In the genomic region with DNA sequence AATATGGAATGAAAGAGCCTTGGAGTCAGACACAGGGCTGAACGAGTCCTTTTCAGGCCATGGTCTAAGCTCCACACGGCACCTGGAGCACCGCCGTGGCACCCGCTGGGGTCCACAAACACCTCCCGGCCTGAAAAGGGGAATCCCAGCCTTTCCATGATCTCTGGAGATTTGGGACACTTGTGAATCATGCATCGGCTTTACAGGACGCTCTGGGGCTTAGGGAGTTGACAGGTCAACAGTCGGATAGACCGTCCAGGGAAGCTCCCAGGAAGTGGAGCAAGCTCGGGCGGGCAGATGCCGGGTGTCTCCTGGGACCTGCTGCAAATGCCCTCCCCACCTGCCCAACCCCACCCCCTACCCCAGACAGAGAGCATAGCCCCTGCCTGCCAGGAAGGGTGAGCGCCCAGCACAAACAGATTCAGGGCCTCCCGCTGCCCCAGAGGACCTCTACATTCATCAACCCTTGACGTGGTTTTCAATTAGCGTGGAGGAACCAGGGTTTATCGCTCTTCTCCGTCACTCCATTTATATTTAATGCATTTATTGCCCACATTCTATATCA, we compare ENCODE assay signal across 27 cellular contexts.
"Had no signal": no experiment of that assay in that cellular context is flagged by ENCODE, and none has a peak within 500 bp of the region (broad histone marks: within the 10 kb centered on the region; RNA-seq: fewer than 3 reads in every experiment).

No MANE protein-coding gene starts in this region.

- H3K4me1 ChIP-seq: esophagus squamous epithelium, gastrocnemius medialis, lower lobe of right lung, pancreas, testis, uterus had no signal

- H3K36me3 Mint-ChIP-seq: naive B cell; stimulated activated naive B cell treated with anti-CD40 and anti-IgM and Interleukin-4, amounts not matched to agents 10 μg/mL and 1 μg/mL and 100 μg/mL, for 72 hours had no signal

- H3K4me1 Mint-ChIP-seq: endodermal cell; naive B cell; stimulated activated naive B cell treated with anti-CD40 and anti-IgM and Interleukin-4, amounts not matched to agents 10 μg/mL and 1 μg/mL and 100 μg/mL, for 72 hours had no signal

- H3K4me3 Mint-ChIP-seq: activated CD8-positive, alpha-beta T cell treated with anti-CD3 and anti-CD28 coated beads, Interleukin-2, amount 10 ng/mL, durations not matched to agents 7 days and 5 days; activated T-helper 1 cell treated with anti-CD3 and anti-CD28 coated beads, Interleukin-12 subunit alpha, Interleukin-12 subunit beta, Interleukin-2, Interleukin-4 antibody, amounts not matched to agents 30 ng/mL and 10 ng/mL and 1 ng/mL, durations not matched to agents 14 hours and 24 hours and 36 hours; endodermal cell; naive B cell; stimulated activated naive B cell treated with anti-CD40 and anti-IgM and Interleukin-4, amounts not matched to agents 10 μg/mL and 1 μg/mL and 100 μg/mL, for 72 hours; T-helper 2 cell treated with Interferon-gamma antibody and Interleukin-4, amounts not matched to agents 5 μg/mL and 100 μg/mL, for 36 hours had no signal

- H3K9me3 Mint-ChIP-seq: activated T-helper 1 cell treated with anti-CD3 and anti-CD28 coated beads, Interleukin-12 subunit alpha, Interleukin-12 subunit beta, Interleukin-2, Interleukin-4 antibody, amounts not matched to agents 30 ng/mL and 10 ng/mL and 1 ng/mL, durations not matched to agents 14 hours and 24 hours and 36 hours; endodermal cell; stimulated activated naive B cell treated with anti-CD40 and anti-IgM and Interleukin-4, amounts not matched to agents 10 μg/mL and 1 μg/mL and 100 μg/mL, for 72 hours; T-helper 2 cell treated with Interferon-gamma antibody and Interleukin-4, amounts not matched to agents 5 μg/mL and 100 μg/mL, for 36 hours had no signal

- ATAC-seq: activated CD8-positive, alpha-beta T cell treated with anti-CD3 and anti-CD28 coated beads, Interleukin-2, amount 10 ng/mL, durations not matched to agents 7 days and 5 days; gastrocnemius medialis; lower lobe of right lung; pancreas; sciatic nerve; stimulated activated naive B cell treated with anti-CD40 and anti-IgM and Interleukin-4, amounts not matched to agents 10 μg/mL and 1 μg/mL and 100 μg/mL, for 72 hours had no signal

- DNase-seq: activated CD4-positive, alpha-beta T cell treated with anti-CD3 and anti-CD28 coated beads for 1 hour; activated CD4-positive, alpha-beta T cell treated with anti-CD3 and anti-CD28 coated beads, Interleukin-2, amount 50 U/mL, for 1 hour; activated CD8-positive, alpha-beta T cell treated with anti-CD3 and anti-CD28 coated beads, Interleukin-2, amount 10 ng/mL, durations not matched to agents 7 days and 5 days; activated gamma-delta T cell; activated naive CD4-positive, alpha-beta T cell treated with anti-CD3 and anti-CD28 coated beads, Interleukin-2, amount 50 U/mL, for 16 hours; cerebellar nuclear complex; cortex of kidney; endodermal cell; esophagus squamous epithelium; gastrocnemius medialis; head of caudate nucleus; hypothalamus; lower lobe of right lung; mesendoderm; naive B cell; small intestine; stimulated activated CD4-positive, alpha-beta T cell treated with anti-CD3 and anti-CD28 coated beads, Interleukin-15, amount 100 ng/mL, for 24 hours; stimulated activated naive B cell treated with anti-CD40 and anti-IgM and Interleukin-4, amounts not matched to agents 10 μg/mL and 1 μg/mL and 100 μg/mL, for 72 hours; testis; trophoblast cell; uterus; WERI-Rb-1 had no signal

- H3K4me3 ChIP-seq: esophagus squamous epithelium, gastrocnemius medialis, lower lobe of right lung, pancreas, testis, uterus had no signal

- H3K27ac ChIP-seq: esophagus squamous epithelium, gastrocnemius medialis, lower lobe of right lung, neutrophil, pancreas, testis, uterus, WERI-Rb-1 had no signal

- H3K27me3 ChIP-seq: testis, uterus had no signal

- H3K9me3 ChIP-seq: esophagus squamous epithelium, gastrocnemius medialis, lower lobe of right lung, neutrophil, pancreas, testis, uterus had no signal

- H3K27ac Mint-ChIP-seq: activated CD8-positive, alpha-beta T cell treated with anti-CD3 and anti-CD28 coated beads, Interleukin-2, amount 10 ng/mL, durations not matched to agents 7 days and 5 days; activated T-helper 1 cell treated with anti-CD3 and anti-CD28 coated beads, Interleukin-12 subunit alpha, Interleukin-12 subunit beta, Interleukin-2, Interleukin-4 antibody, amounts not matched to agents 30 ng/mL and 10 ng/mL and 1 ng/mL, durations not matched to agents 14 hours and 24 hours and 36 hours; endodermal cell; naive B cell; stimulated activated naive B cell treated with anti-CD40 and anti-IgM and Interleukin-4, amounts not matched to agents 10 μg/mL and 1 μg/mL and 100 μg/mL, for 72 hours; T-helper 2 cell treated with Interferon-gamma antibody and Interleukin-4, amounts not matched to agents 5 μg/mL and 100 μg/mL, for 36 hours had no signal

- H3K36me3 ChIP-seq: esophagus squamous epithelium, gastrocnemius medialis, lower lobe of right lung, neutrophil, pancreas, uterus, WERI-Rb-1 had no signal
